Comparison of ENCODE assay signal across 8 cellular contexts in genomic region chr17:136534-136933, GRCh38. TPM values are rescaled to one million over a fixed set of nuclear protein-coding genes. Genes with fewer than 3 reads are reported as not detected.
DNase-seq lines count a peak whose midpoint lies in the region; ATAC-seq and TF ChIP-seq lines count a peak whose summit lies in the region.
"Not testable (repeated sequence)": the region's sequence is repeated elsewhere in the genome, so short reads cannot be mapped to it uniquely, and the experiment has no call there.

No MANE protein-coding gene starts in this region.

- ATAC-seq in DND-41 (ENCODE audit: insufficient read depth, low read depth) (peak; percentile 99), sciatic nerve (peak; percentile 97)
- peak; percentile 83 for ATAC-seq in stimulated activated effector memory CD8-positive, alpha-beta T cell treated with anti-CD3 and anti-CD28 coated beads, Interleukin-12 subunit alpha, Interleukin-12 subunit beta, amount 100 ng/mL, for 72 hours

- not testable (repeated sequence) for H3K27ac ChIP-seq in DND-41 (ENCODE audit: low read length); HEK293 (ENCODE audit: extremely low read depth, low read depth, low read length); OCI-LY3 (ENCODE audit: low read length); hepatocyte

- not testable (repeated sequence) for H4K20me1 ChIP-seq in DND-41 (ENCODE audit: insufficient read depth, low read length); OCI-LY3 (ENCODE audit: insufficient read depth, low read length); hepatocyte (ENCODE audit: insufficient read depth, poor library complexity, severe bottlenecking)

- not testable (repeated sequence) for H3K27me3 ChIP-seq in DND-41 (ENCODE audit: insufficient read depth, low read length, poor library complexity); OCI-LY3 (ENCODE audit: low read depth, low read length); hepatocyte

- not testable (repeated sequence) for H3K27ac Mint-ChIP-seq in brain; stimulated activated effector memory CD8-positive, alpha-beta T cell treated with anti-CD3 and anti-CD28 coated beads, Interleukin-12 subunit alpha, Interleukin-12 subunit beta, amount 100 ng/mL, for 72 hours

- H3K79me2 ChIP-seq in DND-41 (ENCODE audit: insufficient read depth, low read length); OCI-LY3 (ENCODE audit: low read length); hepatocyte: not testable (repeated sequence)

- H3K9me2 ChIP-seq in hepatocyte (replicated peaks; ENCODE audit: insufficient read depth): not testable (repeated sequence)

- not testable (repeated sequence) for H3K4me3 Mint-ChIP-seq in brain; stimulated activated effector memory CD8-positive, alpha-beta T cell treated with anti-CD3 and anti-CD28 coated beads, Interleukin-12 subunit alpha, Interleukin-12 subunit beta, amount 100 ng/mL, for 72 hours

- DNase-seq in DND-41 (peak; percentile 85), sciatic nerve (ENCODE audit: low spot score) (peak; percentile 77)
- peak; percentile 14 to 53 for DNase-seq in activated CD8-positive, alpha-beta memory T cell treated with anti-CD3 and anti-CD28 coated beads for 1 hour (ENCODE audit: extremely low read depth in 1 of 2, low read depth in 1 of 2)
- not testable (repeated sequence) for DNase-seq in hepatocyte (ENCODE audit: low spot score)
- DNase-seq in stimulated activated effector memory CD8-positive, alpha-beta T cell treated with anti-CD3 and anti-CD28 coated beads, Interleukin-12 subunit alpha, Interleukin-12 subunit beta, amount 100 ng/mL, for 72 hours (ENCODE audit: low spot score in 2 of 2): peak; percentile 37 to 83

- not testable (repeated sequence) for H3K9ac ChIP-seq in DND-41 (ENCODE audit: low read depth, low read length); OCI-LY3 (ENCODE audit: low read length)

- CTCF ChIA-PET in HEK293 (lab: Yijun Ruan, JAX): interaction anchor here (0.7 kb wide), 2 partner anchors 425 to 941 kb away, joined by 3 read pairs; no protein-coding TSS in a partner anchor

- H3K4me1 ChIP-seq in DND-41 (ENCODE audit: insufficient read depth, low read length); HEK293 (ENCODE audit: control insufficient read depth, insufficient read depth, low read length); OCI-LY3 (ENCODE audit: low read length); hepatocyte (ENCODE audit: insufficient read depth): not testable (repeated sequence)

- not testable (repeated sequence) for H3K9me3 ChIP-seq in DND-41 (ENCODE audit: insufficient read depth, low read length, severe bottlenecking); HEK293 (ENCODE audit: control insufficient read depth, insufficient read depth, low read depth, low read length); OCI-LY3 (ENCODE audit: insufficient read depth, low read length); hepatocyte (ENCODE audit: low read depth)

- peak; percentile 44 for TF ChIP-seq CTCF in DND-41 (IDR thresholded peaks at IDR 0.05; ENCODE audit: borderline replicate concordance, extremely low read depth, low read length, poor library complexity, severe bottlenecking)
- TF ChIP-seq CTCF in HEK293 (tag by site-specific recombination; IDR thresholded peaks at IDR 0.05): not testable (repeated sequence)
- peak; percentile 19 for TF ChIP-seq CTCF in OCI-LY3 (IDR thresholded peaks at IDR 0.05; ENCODE audit: low read depth, low read length)
- peak; percentile 51 to 65 for TF ChIP-seq CTCF in brain (conservative IDR thresholded peaks at IDR 0.05)
- TF ChIP-seq CTCF in hepatocyte (IDR thresholded peaks at IDR 0.05; ENCODE audit: poor library complexity): peak; percentile 61

- H3K4me1 Mint-ChIP-seq in brain; stimulated activated effector memory CD8-positive, alpha-beta T cell treated with anti-CD3 and anti-CD28 coated beads, Interleukin-12 subunit alpha, Interleukin-12 subunit beta, amount 100 ng/mL, for 72 hours: not testable (repeated sequence)

- H2AFZ ChIP-seq in DND-41 (ENCODE audit: low read depth, low read length); OCI-LY3 (ENCODE audit: low read depth, low read length); hepatocyte: not testable (repeated sequence)

- intact Hi-C loops in sciatic nerve (cut with DNase I): not testable (repeated sequence)

- POLR2A ChIA-PET in HEK293 (lab: Yijun Ruan, JAX): not testable (repeated sequence)

- not testable (repeated sequence) for H3K4me2 ChIP-seq in DND-41 (ENCODE audit: insufficient read depth, low read length); OCI-LY3 (ENCODE audit: low read length); hepatocyte

- 27% methylated on average over 3 of the region's 4 CpGs for WGBS in hepatocyte (ENCODE audit: low lambda C conversion rate, missing lambda C conversion rate)

- H3K9me3 Mint-ChIP-seq in brain; stimulated activated effector memory CD8-positive, alpha-beta T cell treated with anti-CD3 and anti-CD28 coated beads, Interleukin-12 subunit alpha, Interleukin-12 subunit beta, amount 100 ng/mL, for 72 hours: not testable (repeated sequence)

- not testable (repeated sequence) for H3K36me3 ChIP-seq in DND-41 (ENCODE audit: insufficient read depth, low read length); HEK293 (ENCODE audit: control insufficient read depth in 2 of 2, insufficient read depth in 1 of 2, low read length in 2 of 2); OCI-LY3 (replicated peaks; ENCODE audit: low read depth, low read length); hepatocyte (replicated peaks; ENCODE audit: insufficient read depth, low read depth)

- not testable (repeated sequence) for H3K27me3 Mint-ChIP-seq in brain

- H3K36me3 Mint-ChIP-seq in brain; stimulated activated effector memory CD8-positive, alpha-beta T cell treated with anti-CD3 and anti-CD28 coated beads, Interleukin-12 subunit alpha, Interleukin-12 subunit beta, amount 100 ng/mL, for 72 hours: not testable (repeated sequence)

- H3K4me3 ChIP-seq in DND-41 (ENCODE audit: low read depth in 1 of 2, low read length in 2 of 2); HEK293 (ENCODE audit: low read depth, low read length); OCI-LY3 (ENCODE audit: low read length); hepatocyte: not testable (repeated sequence)

TF ChIP-seq in HEK293, 187 proteins besides CTCF, POLR2A, EP300 and RAD21:
- TF ChIP-seq ZNF654 (tag by site-specific recombination; IDR thresholded peaks at IDR 0.05; ENCODE audit: low read depth): peak; percentile 19; the same call in 1 of the 2 replicates

RNA-seq across cellular contexts. Expression of gene SCGB1C2, which starts 0.8 kb away (rescaled TPM):
- not detected for polyA plus RNA-seq in brain (ENCODE audit: insufficient read depth, low read depth, low replicate concordance)
- total RNA-seq in hepatocyte: not detected in 2 replicates
- not detected in 2 replicates for polyA plus RNA-seq in hepatocyte
- total RNA-seq in sciatic nerve: not detected

RNA-seq across cellular contexts. Expression of gene DOC2B, which starts 44.9 kb away (rescaled TPM):
- polyA plus RNA-seq in brain (ENCODE audit: insufficient read depth, low read depth, low replicate concordance) (5.5 TPM), hepatocyte (0.59 and 1.1 TPM in 2 replicates)
- total RNA-seq in hepatocyte (1.4 and 1.6 TPM in 2 replicates), sciatic nerve (27.2 TPM)

Comparison
In these comparisons a context has a peak if more than half of its experiments do, and no peak if none do; other contexts are left out.
1. RNA of gene DOC2B, which starts 44.9 kb away (total RNA-seq): 27.2 TPM in sciatic nerve (single experiment); 1.4 to 1.6 TPM in hepatocyte; every median in the first group is over 10 times any median in the second.
2. Peak in every context shown above with its lines, with median percentiles within 50 percentile points of each other: ATAC-seq.